1 cellular context compared by ENCODE assay signal in the genomic region with DNA sequence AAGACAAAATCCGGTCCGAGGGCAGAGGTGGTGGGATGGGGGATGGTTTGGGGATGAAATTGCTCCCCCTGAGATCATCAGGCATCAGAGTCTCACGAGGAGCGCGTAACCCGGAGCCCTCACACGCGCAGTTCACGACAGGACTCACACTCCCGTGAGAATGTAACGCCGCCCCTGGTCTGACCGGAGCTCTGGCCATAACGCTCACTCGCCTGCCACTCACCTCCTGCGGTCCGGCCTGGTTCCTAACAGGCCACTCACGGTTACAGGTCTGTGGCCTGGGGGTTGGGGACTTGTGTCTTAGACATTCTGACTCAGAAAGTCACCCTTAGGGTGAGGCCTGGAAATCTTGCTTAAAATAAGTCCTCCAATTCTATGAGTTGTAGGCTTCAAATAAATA.
TF ChIP-seq lines count a peak whose summit lies in the region.

No MANE protein-coding gene starts in this region.

TF ChIP-seq in GM23338, 12 proteins besides CTCF, POLR2A, EP300 and RAD21 (continued from another document):
- TF ChIP-seq ETS1 (IDR thresholded peaks at IDR 0.05), result no peak
